9 cellular contexts compared by ENCODE assay signal in genomic region chr5:73448072-73448432, GRCh38. TPM values are rescaled to one million over a fixed set of nuclear protein-coding genes. Genes with fewer than 3 reads are reported as not detected.
DNase-seq lines count a peak whose midpoint lies in the region; ATAC-seq and TF ChIP-seq lines count a peak whose summit lies in the region.
"Had no signal": no experiment of that assay in that cellular context is flagged by ENCODE, and none has a peak within 500 bp of the region (broad histone marks: within the 10 kb centered on the region; RNA-seq: fewer than 3 reads in every experiment).

No MANE protein-coding gene starts in this region.

- H3K27ac ChIP-seq in RWPE2 (ENCODE audit: poor library complexity, severe bottlenecking): peak overlapping the region; percentile 70
- H3K27ac ChIP-seq: HL-60 had no signal

- peak overlapping the region; percentile 65 for H3K4me3 ChIP-seq in AG09309 (ENCODE audit: control insufficient read depth, low read depth, low read length)
- H3K4me3 ChIP-seq in RWPE2 (ENCODE audit: severe bottlenecking): peak overlapping the region; percentile 98
- peak overlapping the region; percentile 58 for H3K4me3 ChIP-seq in epithelial cell of proximal tubule (ENCODE audit: low read depth, low read length)
- H3K4me3 ChIP-seq in skeletal muscle cell (ENCODE audit: low read depth, low read length): peak overlapping the region; percentile 64

- H3K9me3 ChIP-seq in RWPE2 (ENCODE audit: severe bottlenecking): no peaks in the 10 kb centered on the region

- DNase-seq in AG09309 (ENCODE audit: low read depth) (no peak), RWPE2 (ENCODE audit: low spot score) (peak; percentile 64), epithelial cell of proximal tubule (ENCODE audit: low read depth) (no peak), skeletal muscle cell (ENCODE audit: low read depth) (no peak), MV-4-11 (lab: John Stamatoyannopoulos, UW) (no peak), anterior cingulate cortex (lab: John Stamatoyannopoulos, UW) (no peak)

- no peak for TF ChIP-seq CTCF in AG09309 (IDR thresholded peaks at IDR 0.05; ENCODE audit: control insufficient read depth, insufficient read depth, low read depth, low read length, missing control alignments)
- TF ChIP-seq CTCF in RWPE2 (IDR thresholded peaks at IDR 0.05; ENCODE audit: poor library complexity, severe bottlenecking): no peak
- no peak for TF ChIP-seq CTCF in epithelial cell of proximal tubule (conservative IDR thresholded peaks at IDR 0.05; ENCODE audit: low read depth, low read length)

- H3K4me1 ChIP-seq in RWPE2 (ENCODE audit: insufficient read depth, poor library complexity, severe bottlenecking): peaks cover 16% of the 10 kb centered on the region

- peaks cover 14% of the 10 kb centered on the region; the same call in 1 of the 2 replicates for H3K36me3 ChIP-seq in RWPE2 (ENCODE audit: low read depth)

- ATAC-seq in GM19035 (IDR thresholded peaks at IDR 0.05; ENCODE audit: unreplicated experiment) (peak; percentile 20), RWPE2 (ENCODE audit: low read depth) (no peak), GM21786 (IDR thresholded peaks at IDR 0.05; ENCODE audit: unreplicated experiment) (no peak)

- peaks cover 19% of the 10 kb centered on the region for H3K27me3 ChIP-seq in RWPE2 (ENCODE audit: insufficient read depth, poor library complexity, severe bottlenecking)

RNA-seq across cellular contexts. Expression of gene FOXD1, which starts 0.5 kb away (rescaled TPM):
- 26.8 and 30.0 TPM in 2 replicates for total RNA-seq in epithelial cell of proximal tubule

RNA-seq across cellular contexts. Expression of gene BTF3, which starts 50.2 kb away (rescaled TPM):
- total RNA-seq in epithelial cell of proximal tubule: 731 and 741 TPM in 2 replicates
